10 cellular contexts compared by ENCODE assay signal in genomic region chr12:13195848-13196301, GRCh38. TPM values are rescaled to one million over a fixed set of nuclear protein-coding genes. Genes with fewer than 3 reads are reported as not detected.
DNase-seq lines count a peak whose midpoint lies in the region; ATAC-seq and TF ChIP-seq lines count a peak whose summit lies in the region.
"Had no signal": no experiment of that assay in that cellular context is flagged by ENCODE, and none has a peak within 500 bp of the region (broad histone marks: within the 10 kb centered on the region; RNA-seq: fewer than 3 reads in every experiment).

No MANE protein-coding gene starts in this region.

- H3K9me3 Mint-ChIP-seq in activated T-cell treated with anti-CD3 and anti-CD28 coated beads, Interleukin-2, amount 50 U/mL, for 4 hours = no peaks in the 10 kb centered on the region

- intact Hi-C loops in left colon (cut with DNase I, micrococcal nuclease) = no loop called here

- no peaks in the 10 kb centered on the region for H3K36me3 Mint-ChIP-seq in activated T-cell treated with anti-CD3 and anti-CD28 coated beads, Interleukin-2, amount 50 U/mL, for 4 hours (ENCODE audit: insufficient read depth)

- DNase-seq in left colon (peak in 1 of 2 donors; percentile 26), GM10266 (ENCODE audit: extremely low spot score) (no peak), NCI-H1436 treated with DMSO at 0.1 percent for 48 hours (lab: John Stamatoyannopoulos, UW) (no peak)
- DNase-seq in activated T-cell treated with anti-CD3 and anti-CD28 coated beads, Interleukin-2, amount 50 U/mL, for 4 hours = no peak
- DNase-seq: H7 had no signal

- ATAC-seq in HG03045 (IDR thresholded peaks at IDR 0.05; ENCODE audit: unreplicated experiment) = peak; percentile 5
- ATAC-seq in left colon = peak; percentile 76
- ATAC-seq in activated T-cell treated with anti-CD3 and anti-CD28 coated beads, Interleukin-2, amount 50 U/mL, for 4 hours = no peak
- ATAC-seq in HG02885 (IDR thresholded peaks at IDR 0.05; ENCODE audit: poor library complexity, unreplicated experiment) = no peak

- peak overlapping the region; percentile 71 for H3K27ac ChIP-seq in angular gyrus (ENCODE audit: low read depth, low read length)
- peak overlapping the region; percentile 86 for H3K27ac ChIP-seq in temporal lobe (ENCODE audit: low read depth, low read length)
- H3K27ac ChIP-seq: SK-N-MC had no signal

- no peaks in the 10 kb centered on the region for H3K27me3 Mint-ChIP-seq in activated T-cell treated with anti-CD3 and anti-CD28 coated beads, Interleukin-2, amount 50 U/mL, for 4 hours (ENCODE audit: low read depth)

- no peak for TF ChIP-seq CTCF in GM10266 (IDR thresholded peaks at IDR 0.05; ENCODE audit: control insufficient read depth, insufficient read depth, low read depth, missing control alignments)

- no peak overlapping the region for H3K4me3 Mint-ChIP-seq in activated T-cell treated with anti-CD3 and anti-CD28 coated beads, Interleukin-2, amount 50 U/mL, for 4 hours

- peaks cover 35% of the 10 kb centered on the region for H3K4me1 Mint-ChIP-seq in activated T-cell treated with anti-CD3 and anti-CD28 coated beads, Interleukin-2, amount 50 U/mL, for 4 hours (ENCODE audit: low read depth)

RNA-seq across cellular contexts. Expression of gene EMP1, which starts 0.7 kb away (rescaled TPM):
- total RNA-seq in left colon (1,000 to 10,000 TPM in 1 of 2 donors, 100 to 1,000 TPM in 1; 459 to 1,135 TPM), temporal lobe (5.2 TPM)
- 10 to 100 TPM in 2 of 3 donors, 1 to 10 TPM in 1; 8.9 to 22.5 (median 17.2) TPM for total RNA-seq in activated T-cell treated with anti-CD3 and anti-CD28 coated beads, Interleukin-2, amount 50 U/mL, for 4 hours

Comparison
In these comparisons a context has a peak if more than half of its experiments do, and no peak if none do; other contexts are left out.
1. ATAC-seq: peak in HG03045 (single experiment) and left colon (single experiment); none in activated T-cell treated with anti-CD3 and anti-CD28 coated beads, Interleukin-2, amount 50 U/mL, for 4 hours (0 of 2) and HG02885 (single experiment).
2. RNA of gene EMP1, which starts 0.7 kb away (total RNA-seq): 459 to 1,135 TPM in left colon; 8.9 to 22.5 TPM in activated T-cell treated with anti-CD3 and anti-CD28 coated beads, Interleukin-2, amount 50 U/mL, for 4 hours and 5.2 TPM in temporal lobe (single experiment); every median in the first group is over 10 times any median in the second.